8 cellular contexts compared by ENCODE assay signal in the genomic region with DNA sequence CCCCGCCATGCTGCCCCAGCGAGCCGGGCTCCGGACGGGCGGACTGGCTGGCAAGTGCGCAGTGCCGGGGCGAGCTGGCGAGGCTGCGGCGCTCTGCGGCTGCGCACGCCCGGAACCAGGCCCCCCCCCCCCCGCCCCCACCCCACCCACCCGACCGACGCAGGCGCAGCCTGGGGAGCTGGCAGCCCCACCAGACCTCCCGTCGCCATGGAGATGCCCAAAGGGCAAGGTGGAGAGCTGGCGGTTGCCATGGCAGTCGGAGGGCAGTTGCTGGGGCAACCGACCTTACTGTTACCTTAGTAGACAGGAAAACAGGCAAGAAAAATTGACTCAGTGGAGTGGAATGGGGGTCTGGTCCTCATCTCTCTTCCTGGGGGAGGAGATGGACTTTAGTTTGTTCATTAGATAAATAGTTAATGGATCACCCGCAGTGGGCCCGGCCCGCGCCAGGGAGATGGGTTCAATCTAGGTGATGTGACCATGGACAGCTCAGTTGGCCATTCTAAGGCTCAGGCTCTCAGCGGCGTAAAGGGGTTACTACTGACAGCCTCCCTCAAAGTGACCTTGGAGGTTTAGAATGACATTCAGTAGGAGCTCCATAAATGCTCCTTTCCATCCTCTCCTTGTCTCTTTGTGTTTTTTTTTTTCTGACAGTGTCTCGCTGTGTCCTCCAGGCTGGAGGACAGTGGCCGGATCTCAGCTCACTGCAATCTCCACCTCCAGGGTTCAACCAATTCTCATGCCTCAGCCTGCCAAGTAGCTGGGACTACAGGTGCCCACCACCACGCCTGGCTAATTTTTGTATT. TPM values are rescaled to one million over a fixed set of nuclear protein-coding genes. Genes with fewer than 3 reads are reported as not detected.
DNase-seq lines count a peak whose midpoint lies in the region; ATAC-seq, FAIRE-seq and TF ChIP-seq lines count a peak whose summit lies in the region.

A gene with protein sequence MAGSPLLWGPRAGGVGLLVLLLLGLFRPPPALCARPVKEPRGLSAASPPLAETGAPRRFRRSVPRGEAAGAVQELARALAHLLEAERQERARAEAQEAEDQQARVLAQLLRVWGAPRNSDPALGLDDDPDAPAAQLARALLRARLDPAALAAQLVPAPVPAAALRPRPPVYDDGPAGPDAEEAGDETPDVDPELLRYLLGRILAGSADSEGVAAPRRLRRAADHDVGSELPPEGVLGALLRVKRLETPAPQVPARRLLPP (minus strand): TSS at position 87 of the 806 bp plus-strand sequence. CDS start 78 bp downstream, at position 9.

- intact Hi-C loops in posterior cingulate gyrus (cut with DNase I) = no loop called here

- H3K4me3 Mint-ChIP-seq in IgD-negative memory B cell (peak within 1 kb of the TSS in 3 of 4 donors; percentile 69 to 90 (median 76)), T-helper 17 cell (peak within 1 kb of the TSS; percentile 93), endodermal cell (peak within 1 kb of the TSS; percentile 54)

- H3K9me3 ChIP-seq in A549 = no peaks in the 10 kb centered on the region
- no peaks in the 10 kb centered on the region for H3K9me3 ChIP-seq in T-helper 17 cell (ENCODE audit: control insufficient read depth, low read length, poor library complexity, severe bottlenecking)
- no peaks in the 10 kb centered on the region for H3K9me3 ChIP-seq in endodermal cell (ENCODE audit: control insufficient read depth, low read length)

- no peaks in the 10 kb centered on the region for H3K36me3 Mint-ChIP-seq in IgD-negative memory B cell
- no peaks in the 10 kb centered on the region for H3K36me3 Mint-ChIP-seq in T-helper 17 cell (ENCODE audit: low read depth)
- H3K36me3 Mint-ChIP-seq in endodermal cell (ENCODE audit: low read depth) = no peaks in the 10 kb centered on the region

- H3K27me3 ChIP-seq in endodermal cell (ENCODE audit: control insufficient read depth, insufficient read depth, low read length, poor library complexity, severe bottlenecking) = peaks cover 57% of the 10 kb centered on the region

- peak within 1 kb of the TSS; percentile 69 for H3K4me3 ChIP-seq in A549
- peak within 1 kb of the TSS; percentile 78 for H3K4me3 ChIP-seq in endodermal cell (ENCODE audit: low read length)

- 53% methylated on average over 12 of the region's 35 CpGs for WGBS in A549 (ENCODE audit: missing lambda C conversion rate)
- WGBS in endodermal cell (ENCODE audit: insufficient coverage in 1 of 2, insufficient read length in 1 of 2), 2 experiments = 29 to 52% methylated on average over 5 to 12 of the region's 35 CpGs

- H3K4me2 ChIP-seq in A549 = peak within 1 kb of the TSS; percentile 93

- TF ChIP-seq CTCF in A549 (IDR thresholded peaks at IDR 0.05) (no peak), endodermal cell (conservative IDR thresholded peaks at IDR 0.05) (no peak)

- H3K9me3 Mint-ChIP-seq in IgD-negative memory B cell (peaks cover 0 to 2% (median 0%) of the 10 kb centered on the region in 3 donors), endodermal cell (peaks cover 55% of the 10 kb centered on the region)

- POLR2A ChIA-PET in A549 (lab: Yijun Ruan, JAX) = interaction anchor here (0.8 to 1.0 kb wide), 2 partner anchors 34 to 56 kb away, joined by 3 read pairs; a partner anchor contains a TSS

- ATAC-seq in A549 = peak; percentile 72 to 81
- ATAC-seq in T-helper 17 cell = peak; percentile 78

- no peak for FAIRE-seq in A549 (lab: Jason Lieb, UNC)

- no peak for TF ChIP-seq RAD21 in A549 (conservative IDR thresholded peaks at IDR 0.05 in 1 of 2, IDR thresholded peaks at IDR 0.05 in 1 of 2)

- H3K27ac ChIP-seq in A549 (peak within 1 kb of the TSS; percentile 66 to 86), endodermal cell (ENCODE audit: low read depth, low read length) (no peak within 1 kb of the TSS)

- no peak for TF ChIP-seq POLR2A in A549 (IDR thresholded peaks at IDR 0.05; ENCODE audit: low read length)

- H3K27me3 Mint-ChIP-seq in IgD-negative memory B cell (peaks cover 17% of the 10 kb centered on the region), T-helper 17 cell (peaks cover 2% of the 10 kb centered on the region), endodermal cell (ENCODE audit: insufficient read depth) (peaks cover 67% of the 10 kb centered on the region)

- H3K36me3 ChIP-seq in endodermal cell (ENCODE audit: control insufficient read depth, insufficient read depth, low read length) = no peaks in the 10 kb centered on the region

- CTCF ChIA-PET in A549 (lab: Yijun Ruan, JAX) = no interaction called here

- DNase-seq in A549 (ENCODE audit: low read depth in 1 of 2, low spot score in 1 of 2) (peak; percentile 49 to 59), T-helper 17 cell (peak in 2 of 3 donors; percentile 31 to 52), endodermal cell (peak; percentile 61), posterior cingulate gyrus (peak in 6 of 10 donors; percentile 19 to 91 (median 44)), HuH-7 (ENCODE audit: low spot score) (no peak), GM19240 (ENCODE audit: insufficient read length, low spot score) (no peak)
- DNase-seq in stimulated activated CD4-positive, alpha-beta T cell treated with anti-CD3 and anti-CD28 coated beads, Interleukin-2, amount 100 ng/mL, for 48 hours = no peak

- no peak for TF ChIP-seq EP300 in A549 (IDR thresholded peaks at IDR 0.05)

- H3K9ac ChIP-seq in endodermal cell (ENCODE audit: extremely low read depth, low read length, poor library complexity, severe bottlenecking) = no peak within 1 kb of the TSS

- H3K4me1 Mint-ChIP-seq in IgD-negative memory B cell (peaks cover 4 to 12% (median 7%) of the 10 kb centered on the region in 3 donors), T-helper 17 cell (peaks cover 11% of the 10 kb centered on the region), endodermal cell (no peaks in the 10 kb centered on the region)

- H3K27ac Mint-ChIP-seq in IgD-negative memory B cell (peak within 1 kb of the TSS in 2 of 3 donors; percentile 23 to 52), T-helper 17 cell (peak within 1 kb of the TSS; percentile 92), endodermal cell (no peak within 1 kb of the TSS)

- H3K4me1 ChIP-seq in A549 (peaks cover 5% of the 10 kb centered on the region; the same call in 1 of the 3 replicates), endodermal cell (ENCODE audit: control insufficient read depth, insufficient read depth, low read length) (no peaks in the 10 kb centered on the region)

TF ChIP-seq in A549, 52 proteins besides CTCF, POLR2A, EP300 and RAD21:
- TF ChIP-seq, protein P1, sequence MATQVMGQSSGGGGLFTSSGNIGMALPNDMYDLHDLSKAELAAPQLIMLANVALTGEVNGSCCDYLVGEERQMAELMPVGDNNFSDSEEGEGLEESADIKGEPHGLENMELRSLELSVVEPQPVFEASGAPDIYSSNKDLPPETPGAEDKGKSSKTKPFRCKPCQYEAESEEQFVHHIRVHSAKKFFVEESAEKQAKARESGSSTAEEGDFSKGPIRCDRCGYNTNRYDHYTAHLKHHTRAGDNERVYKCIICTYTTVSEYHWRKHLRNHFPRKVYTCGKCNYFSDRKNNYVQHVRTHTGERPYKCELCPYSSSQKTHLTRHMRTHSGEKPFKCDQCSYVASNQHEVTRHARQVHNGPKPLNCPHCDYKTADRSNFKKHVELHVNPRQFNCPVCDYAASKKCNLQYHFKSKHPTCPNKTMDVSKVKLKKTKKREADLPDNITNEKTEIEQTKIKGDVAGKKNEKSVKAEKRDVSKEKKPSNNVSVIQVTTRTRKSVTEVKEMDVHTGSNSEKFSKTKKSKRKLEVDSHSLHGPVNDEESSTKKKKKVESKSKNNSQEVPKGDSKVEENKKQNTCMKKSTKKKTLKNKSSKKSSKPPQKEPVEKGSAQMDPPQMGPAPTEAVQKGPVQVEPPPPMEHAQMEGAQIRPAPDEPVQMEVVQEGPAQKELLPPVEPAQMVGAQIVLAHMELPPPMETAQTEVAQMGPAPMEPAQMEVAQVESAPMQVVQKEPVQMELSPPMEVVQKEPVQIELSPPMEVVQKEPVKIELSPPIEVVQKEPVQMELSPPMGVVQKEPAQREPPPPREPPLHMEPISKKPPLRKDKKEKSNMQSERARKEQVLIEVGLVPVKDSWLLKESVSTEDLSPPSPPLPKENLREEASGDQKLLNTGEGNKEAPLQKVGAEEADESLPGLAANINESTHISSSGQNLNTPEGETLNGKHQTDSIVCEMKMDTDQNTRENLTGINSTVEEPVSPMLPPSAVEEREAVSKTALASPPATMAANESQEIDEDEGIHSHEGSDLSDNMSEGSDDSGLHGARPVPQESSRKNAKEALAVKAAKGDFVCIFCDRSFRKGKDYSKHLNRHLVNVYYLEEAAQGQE (IDR thresholded peaks at IDR 0.05) = peak; percentile 30; the same call in 1 of the 2 replicates
- TF ChIP-seq CBX2 (IDR thresholded peaks at IDR 0.05; ENCODE audit: borderline replicate concordance, low read depth) = no peak
TF ChIP-seq in A549: peak in this region for 1.

RNA-seq across cellular contexts. Expression of the gene that starts here (rescaled TPM):
- polyA plus RNA-seq in A549 (2011; rRNA removed) (1.7 and 3.0 TPM in 2 replicates), A549 (2017; fragmentation: RNase III; extraction: RNeasy Plus Mini Kit Qiagen cat#74134 plus additional on column Dnase treatment) (15.9 to 22.9 TPM (median 21.2 TPM) in 3 replicates), IgD-negative memory B cell (0.51 TPM)
- 19.1 and 28.3 TPM in 2 replicates for polyA plus RNA-seq in A549 (2012; cell fraction: cytosol; rRNA removed)
- 16.3 and 28.5 TPM in 2 replicates for polyA plus RNA-seq in A549 (2012; cell fraction: nucleus; rRNA removed)
- 0.83 and 1.5 TPM in 2 replicates for polyA minus RNA-seq in A549 (2011; rRNA and poly(A)+ RNA removed)
- total RNA-seq in T-helper 17 cell (10 to 100 TPM in 1 of 2 donors, 1 to 10 TPM in 1; 9.6 to 14.2 TPM), endodermal cell (1 to 10 TPM; 2.9 to 4.0 TPM)
- 41.3 TPM for polyA plus RNA-seq in endodermal cell (2013, experiment 1 of 2)
- 47.1 TPM for polyA plus RNA-seq in endodermal cell (2013, experiment 2 of 2)

Comparison
In these comparisons a context has a peak if more than half of its experiments do, and no peak if none do; other contexts are left out.
1. DNase-seq: peak in A549 (2 of 2), T-helper 17 cell (2 of 3), endodermal cell (single experiment) and posterior cingulate gyrus (6 of 10); none in HuH-7 (single experiment), stimulated activated CD4-positive, alpha-beta T cell treated with anti-CD3 and anti-CD28 coated beads, Interleukin-2, amount 100 ng/mL, for 48 hours (0 of 2) and GM19240 (single experiment).
2. Peak in every context shown above with its lines, with median percentiles within 50 percentile points of each other: H3K4me3 Mint-ChIP-seq.